ENCODE assay signal across 8 cellular contexts in the genomic region with DNA sequence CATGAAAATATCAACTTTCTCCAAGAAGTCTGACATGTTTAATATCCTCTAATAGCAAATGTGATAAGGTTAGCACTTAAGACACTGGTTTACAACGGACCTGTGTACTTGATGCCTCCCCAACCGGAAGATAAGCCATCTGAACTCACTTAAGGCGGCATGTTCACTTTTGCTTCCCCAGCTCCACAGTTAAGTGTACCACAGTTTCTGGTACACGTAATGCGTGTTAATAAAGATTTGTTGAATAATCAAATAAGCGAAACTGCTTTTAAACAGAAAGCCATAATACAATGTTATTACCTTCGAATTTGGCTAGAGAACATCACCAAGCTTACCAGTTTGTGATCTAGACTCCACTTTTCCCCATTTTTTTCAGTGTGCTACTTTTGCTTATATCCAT. TPM values are rescaled to one million over a fixed set of nuclear protein-coding genes. Genes with fewer than 3 reads are reported as not detected.
A peak's percentile ranks its signal among the peaks of the same experiment; 100 is the strongest.
DNase-seq lines count a peak whose midpoint lies in the region; ATAC-seq and TF ChIP-seq lines count a peak whose summit lies in the region.

No MANE protein-coding gene starts in this region.

- H3K36me3 Mint-ChIP-seq in stimulated activated effector memory CD8-positive, alpha-beta T cell treated with anti-CD3 and anti-CD28 coated beads, Interleukin-12 subunit alpha, Interleukin-12 subunit beta, amount 100 ng/mL, for 72 hours, result peaks cover 22% of the 10 kb centered on the region

- H3K4me1 Mint-ChIP-seq in stimulated activated effector memory CD8-positive, alpha-beta T cell treated with anti-CD3 and anti-CD28 coated beads, Interleukin-12 subunit alpha, Interleukin-12 subunit beta, amount 100 ng/mL, for 72 hours, result peaks cover 39% of the 10 kb centered on the region

- H3K4me3 ChIP-seq in SK-N-MC, result peak overlapping the region; percentile 96
- H3K4me3 ChIP-seq in fibroblast of villous mesenchyme (ENCODE audit: low read depth, low read length), result peak overlapping the region; percentile 84

- no peaks in the 10 kb centered on the region for H3K9me3 Mint-ChIP-seq in stimulated activated effector memory CD8-positive, alpha-beta T cell treated with anti-CD3 and anti-CD28 coated beads, Interleukin-12 subunit alpha, Interleukin-12 subunit beta, amount 100 ng/mL, for 72 hours

- peak overlapping the region; percentile 81 for H3K4me3 Mint-ChIP-seq in stimulated activated effector memory CD8-positive, alpha-beta T cell treated with anti-CD3 and anti-CD28 coated beads, Interleukin-12 subunit alpha, Interleukin-12 subunit beta, amount 100 ng/mL, for 72 hours

- ATAC-seq in stimulated activated effector memory CD8-positive, alpha-beta T cell treated with anti-CD3 and anti-CD28 coated beads, Interleukin-12 subunit alpha, Interleukin-12 subunit beta, amount 100 ng/mL, for 72 hours, result no peak
- no peak for ATAC-seq in HG02588 (IDR thresholded peaks at IDR 0.05; ENCODE audit: unreplicated experiment)

- TF ChIP-seq CTCF in fibroblast of villous mesenchyme (IDR thresholded peaks at IDR 0.05; ENCODE audit: insufficient read depth, low read depth, low read length), result no peak

- peak overlapping the region; percentile 97 for H3K27ac Mint-ChIP-seq in stimulated activated effector memory CD8-positive, alpha-beta T cell treated with anti-CD3 and anti-CD28 coated beads, Interleukin-12 subunit alpha, Interleukin-12 subunit beta, amount 100 ng/mL, for 72 hours

- no peaks in the 10 kb centered on the region for H3K36me3 ChIP-seq in SK-N-MC (ENCODE audit: insufficient read depth, low read length)

- peak overlapping the region; percentile 95 for H3K27ac ChIP-seq in SK-N-MC

- DNase-seq in NCI-H82 (lab: John Stamatoyannopoulos, UW) (peak; percentile 17), NCI-H82 treated with DMSO at 0.1 percent for 48 hours (lab: John Stamatoyannopoulos, UW; ENCODE audit: unreplicated experiment) (no peak), SK-N-MC (ENCODE audit: low read depth, low spot score) (no peak), fibroblast of villous mesenchyme (ENCODE audit: low read depth) (no peak), SHP77 (lab: John Stamatoyannopoulos, UW) (no peak), A172 (ENCODE audit: low spot score) (no peak)
- no peak for DNase-seq in stimulated activated effector memory CD8-positive, alpha-beta T cell treated with anti-CD3 and anti-CD28 coated beads, Interleukin-12 subunit alpha, Interleukin-12 subunit beta, amount 100 ng/mL, for 72 hours (ENCODE audit: low spot score in 2 of 2)

- no peaks in the 10 kb centered on the region for H3K9me3 ChIP-seq in SK-N-MC (ENCODE audit: low read depth, low read length)

- H3K9ac ChIP-seq in SK-N-MC (ENCODE audit: insufficient read length), result peak overlapping the region; percentile 97

RNA-seq across cellular contexts. Expression of gene PAN3, which starts 1.4 kb away (rescaled TPM):
- total RNA-seq in fibroblast of villous mesenchyme, result 19.0 and 19.9 TPM in 2 replicates
- total RNA-seq in A172 (2014; rRNA removed; shearing (Covaris generic)), result 8.6 and 10.7 TPM in 2 replicates

RNA-seq across cellular contexts. Expression of gene FLT3, which starts 36.5 kb away (rescaled TPM):
- not detected in 2 replicates for total RNA-seq in fibroblast of villous mesenchyme
- 0.22 TPM in 1 of 2 replicates, not detected in the other for total RNA-seq in A172 (2014; rRNA removed; shearing (Covaris generic))
